20 cellular contexts compared by ENCODE assay signal in genomic region chr4:20015825-20016224, GRCh38.
DNase-seq lines count a peak whose midpoint lies in the region; ATAC-seq, FAIRE-seq and TF ChIP-seq lines count a peak whose summit lies in the region.
"Had no signal": no experiment of that assay in that cellular context is flagged by ENCODE, and none has a peak within 500 bp of the region (broad histone marks: within the 10 kb centered on the region; RNA-seq: fewer than 3 reads in every experiment).

No MANE protein-coding gene starts in this region.

- intact Hi-C loops in HepG2 (cut with micrococcal nuclease; ENCODE audit: unreplicated experiment) (no loop called here), right lobe of liver (cut with DNase I) (no loop called here)
- intact Hi-C loops in CD4-positive, alpha-beta T cell (cut with DNase I, micrococcal nuclease), result no loop called here

- no TSS peak for BruUV-seq in HepG2 (replicated peaks; lab: Mats Ljungman, UMichigan)

- H3K4me1 ChIP-seq in HepG2 (ENCODE audit: insufficient read depth, low read length), result no peaks in the 10 kb centered on the region
- no peaks in the 10 kb centered on the region for H3K4me1 ChIP-seq in right lobe of liver
- H3K4me1 ChIP-seq: SJCRH30 had no signal

- in situ Hi-C loops in HepG2 (cut with HindIII; ENCODE audit: extremely low pct_ligation_motif_present, low pct_unique_long_range_greater_than_20kb) (no loop called here), astrocyte of the spinal cord (cut with HindIII; ENCODE audit: low sequenced_read_pairs) (no loop called here)

- POLR2A ChIA-PET in HepG2 (lab: Yijun Ruan, JAX), result no interaction called here
- POLR2A ChIA-PET in CD4-positive, alpha-beta T cell (lab: Charles Lee), result no interaction called here

- no peak for TF ChIP-seq POLR2A in HepG2 (IDR thresholded peaks at IDR 0.05; ENCODE audit: insufficient read depth in 1 of 2, low read depth in 2 of 2, low read length in 2 of 2)
- no peak for TF ChIP-seq POLR2A in right lobe of liver (IDR thresholded peaks at IDR 0.05)

- no peak for ATAC-seq in HepG2
- ATAC-seq in right lobe of liver, result no peak
- ATAC-seq in CD4-positive, alpha-beta T cell (ENCODE audit: poor library complexity), result no peak
- ATAC-seq: HCT116 had no signal

- no peak overlapping the region for H3K4me2 ChIP-seq in HepG2 (ENCODE audit: low read depth, low read length)

- H3K36me3 ChIP-seq in HepG2 (replicated peaks in 1 of 2; ENCODE audit: control insufficient read depth in 1 of 2, insufficient read depth in 2 of 2, low read length in 2 of 2) (no peaks in the 10 kb centered on the region), right lobe of liver (no peaks in the 10 kb centered on the region)
- H3K36me3 ChIP-seq: SJCRH30 had no signal

- H3K9me3 Mint-ChIP-seq in CD4-positive, alpha-beta T cell, result peaks cover 11% of the 10 kb centered on the region

- no peaks in the 10 kb centered on the region for H3K4me1 Mint-ChIP-seq in CD4-positive, alpha-beta T cell (ENCODE audit: low read depth)
- H3K4me1 Mint-ChIP-seq: CD4-positive, CD25-positive, alpha-beta regulatory T cell had no signal

- H3K27me3 ChIP-seq in HepG2 (ENCODE audit: control insufficient read depth in 1 of 2, insufficient read depth in 2 of 2, low read length in 2 of 2), result no peaks in the 10 kb centered on the region; a peak in 1 of 5 replicates
- H3K27me3 ChIP-seq in right lobe of liver, result no peaks in the 10 kb centered on the region
- no peaks in the 10 kb centered on the region for H3K27me3 ChIP-seq in CD4-positive, alpha-beta T cell (ENCODE audit: control insufficient read depth, insufficient read depth, low read length)
- H3K27me3 ChIP-seq: SJCRH30 had no signal

- no peak overlapping the region for H3K27ac Mint-ChIP-seq in CD4-positive, alpha-beta T cell
- H3K27ac Mint-ChIP-seq: CD4-positive, CD25-positive, alpha-beta regulatory T cell had no signal

- DNase-seq in HepG2 (ENCODE audit: low spot score) (no peak), right lobe of liver (no peak), astrocyte of the spinal cord (ENCODE audit: low read depth, low spot score) (peak; percentile 13), iris pigment epithelial cell (ENCODE audit: low read depth) (peak; percentile 69), NAMALWA (ENCODE audit: low spot score) (no peak), H4 (ENCODE audit: low spot score) (no peak)
- DNase-seq in stimulated activated CD4-positive, alpha-beta T cell treated with anti-CD3 and anti-CD28 coated beads, Interleukin-2, amount 100 ng/mL, for 24 hours, result no peak
- no peak for DNase-seq in CD4-positive, alpha-beta T cell
- DNase-seq: Calu3; CD4-positive, CD25-positive, alpha-beta regulatory T cell; DMS79 treated with DMSO at 0.1 percent for 48 hours; GDM1; NCI-H1436 treated with DMSO at 0.1 percent for 48 hours; NCI-H2081; NCI-H2227 treated with DMSO at 0.1 percent for 48 hours; NCI-H82; SJCRH30 had no signal

- peaks cover 81% of the 10 kb centered on the region for H3K9me3 ChIP-seq in HepG2 (ENCODE audit: low read length)
- H3K9me3 ChIP-seq in right lobe of liver, result no peaks in the 10 kb centered on the region
- no peaks in the 10 kb centered on the region for H3K9me3 ChIP-seq in CD4-positive, alpha-beta T cell (ENCODE audit: control insufficient read depth, low read length)
- H3K9me3 ChIP-seq: SJCRH30 had no signal

- H3K27ac ChIP-seq in HepG2 (ENCODE audit: extremely low read length, insufficient read depth, low read length), result no peak overlapping the region
- H3K27ac ChIP-seq in right lobe of liver, result no peak overlapping the region
- H3K27ac ChIP-seq in CD4-positive, alpha-beta T cell (ENCODE audit: low read depth, low read length), result no peak overlapping the region
- H3K27ac ChIP-seq: SJCRH30 had no signal

- FAIRE-seq in HepG2 (lab: Jason Lieb, UNC), result no peak
- FAIRE-seq: GM12892, GM19239 had no signal

- TF ChIP-seq EP300 in HepG2 (IDR thresholded peaks at IDR 0.05; ENCODE audit: low read depth in 2 of 2, low read length in 2 of 2) (no peak), HepG2 (CRISPR knock-in tag; IDR thresholded peaks at IDR 0.05; ENCODE audit: borderline replicate concordance) (no peak)

- H3K79me2 ChIP-seq in HepG2 (ENCODE audit: insufficient read depth, low read length), result no peaks in the 10 kb centered on the region

- H3K4me3 Mint-ChIP-seq in CD4-positive, alpha-beta T cell, result no peak overlapping the region
- H3K4me3 Mint-ChIP-seq: CD4-positive, CD25-positive, alpha-beta regulatory T cell had no signal

- no peak overlapping the region for H3K4me3 ChIP-seq in HepG2 (replicated peaks in 1 of 3; ENCODE audit: insufficient read depth in 1 of 3, low read depth in 2 of 3, low read length in 3 of 3)
- no peak overlapping the region for H3K4me3 ChIP-seq in right lobe of liver
- H3K4me3 ChIP-seq in astrocyte of the spinal cord (ENCODE audit: low read depth, low read length), result no peak overlapping the region
- H3K4me3 ChIP-seq: SJCRH30 had no signal

- H4K20me1 ChIP-seq in HepG2 (ENCODE audit: insufficient read depth, low read length), result no peaks in the 10 kb centered on the region

- H3K27me3 Mint-ChIP-seq in CD4-positive, alpha-beta T cell, result no peaks in the 10 kb centered on the region
- H3K27me3 Mint-ChIP-seq: CD4-positive, CD25-positive, alpha-beta regulatory T cell had no signal

- CTCF ChIA-PET in HepG2 (lab: Yijun Ruan, JAX; ENCODE audit: low intra/inter-chr PET ratio, low total read pairs), result no interaction called here
- CTCF ChIA-PET in CD4-positive, alpha-beta T cell (lab: Charles Lee), result no interaction called here

- no peak for TF ChIP-seq RAD21 in HepG2 (CRISPR knock-in tag; IDR thresholded peaks at IDR 0.05)

- WGBS in HepG2 (ENCODE audit: low lambda C conversion rate), result 2% methylated on average over 3 of the region's 3 CpGs
- 33% methylated on average over 3 of the region's 3 CpGs for WGBS in right lobe of liver (ENCODE audit: insufficient coverage, low coverage, low lambda C conversion rate, missing lambda C conversion rate)

- no peak overlapping the region for H2AFZ ChIP-seq in HepG2 (ENCODE audit: low read length)

- no peak overlapping the region for H3K9ac ChIP-seq in HepG2 (ENCODE audit: insufficient read depth, low read depth, low read length)

- TF ChIP-seq CTCF in HepG2 (CRISPR knock-in tag; IDR thresholded peaks at IDR 0.05) (no peak), right lobe of liver (IDR thresholded peaks at IDR 0.05) (no peak), astrocyte of the spinal cord (IDR thresholded peaks at IDR 0.05; ENCODE audit: low read depth, low read length) (no peak)
- TF ChIP-seq CTCF in CD4-positive, alpha-beta T cell (IDR thresholded peaks at IDR 0.05), result no peak

- no peaks in the 10 kb centered on the region for H3K36me3 Mint-ChIP-seq in CD4-positive, alpha-beta T cell (ENCODE audit: low read depth)
- H3K36me3 Mint-ChIP-seq: CD4-positive, CD25-positive, alpha-beta regulatory T cell had no signal

TF ChIP-seq in HepG2, 621 proteins besides CTCF, POLR2A, EP300 and RAD21:
- no peak for TF ChIP-seq SP2 (CRISPR knock-in tag; IDR thresholded peaks at IDR 0.05)
- 0 out of 2 replicates have a peak, but pooled peaks have one; percentile 13 for TF ChIP-seq BHLHE40 (IDR thresholded peaks at IDR 0.05; ENCODE audit: low read length)

Comparison
In these comparisons a context has a peak if more than half of its experiments do, and no peak if none do; other contexts are left out.
1. DNase-seq: peak in astrocyte of the spinal cord (single experiment) and iris pigment epithelial cell (single experiment); none in HepG2 (single experiment), right lobe of liver (0 of 3), stimulated activated CD4-positive, alpha-beta T cell treated with anti-CD3 and anti-CD28 coated beads, Interleukin-2, amount 100 ng/mL, for 24 hours (0 of 2), NAMALWA (single experiment), H4 (single experiment) and CD4-positive, alpha-beta T cell (0 of 10).